25 cellular contexts compared by ENCODE assay signal in genomic region chr4:32337403-32337802, GRCh38.
"Had no signal": no experiment of that assay in that cellular context is flagged by ENCODE, and none has a peak within 500 bp of the region (broad histone marks: within the 10 kb centered on the region; RNA-seq: fewer than 3 reads in every experiment).

No MANE protein-coding gene starts in this region.

- H3K4me1 Mint-ChIP-seq: immature natural killer cell; mesothelial cell of epicardium; naive thymus-derived CD4-positive, alpha-beta T cell had no signal

- H3K4me3 Mint-ChIP-seq: immature natural killer cell; mesothelial cell of epicardium; naive thymus-derived CD4-positive, alpha-beta T cell had no signal

- H3K27ac Mint-ChIP-seq: immature natural killer cell; mesothelial cell of epicardium; naive thymus-derived CD4-positive, alpha-beta T cell had no signal

- H3K4me2 ChIP-seq: hepatocyte had no signal

- H3K4me1 ChIP-seq: esophagus squamous epithelium, gastroesophageal sphincter, heart left ventricle, left lung, lower lobe of right lung had no signal

- H3K36me3 ChIP-seq: esophagus squamous epithelium, gastroesophageal sphincter, heart left ventricle, left lung, lower lobe of right lung had no signal

- H3K27ac ChIP-seq: coronary artery, dorsolateral prefrontal cortex, epithelial cell of prostate, esophagus squamous epithelium, gastroesophageal sphincter, heart left ventricle, hepatocyte, left lung, lower lobe of right lung had no signal

- H3K36me3 Mint-ChIP-seq: immature natural killer cell; mesothelial cell of epicardium; naive thymus-derived CD4-positive, alpha-beta T cell had no signal

- H3K79me2 ChIP-seq: hepatocyte had no signal

- DNase-seq: dermis blood vessel endothelial cell; dorsolateral prefrontal cortex; effector CD4-positive, alpha-beta T cell; effector memory CD4-positive, alpha-beta T cell; erythroblast; esophagus squamous epithelium; foreskin fibroblast; foreskin melanocyte; heart left ventricle; hypothalamus; immature natural killer cell; islet precursor cell; kidney; kidney glomerular epithelial cell; left lung; left ventricle myocardium superior; lower lobe of right lung; mesenchymal stem cell; naive thymus-derived CD4-positive, alpha-beta T cell had no signal

- H3K9me3 Mint-ChIP-seq: mesothelial cell of epicardium had no signal

- H3K9me3 ChIP-seq: esophagus squamous epithelium, gastroesophageal sphincter, heart left ventricle, left lung, lower lobe of right lung had no signal

- H3K27me3 Mint-ChIP-seq: naive thymus-derived CD4-positive, alpha-beta T cell had no signal

- H3K27me3 ChIP-seq: esophagus squamous epithelium, gastroesophageal sphincter, heart left ventricle, hepatocyte, left lung had no signal

- H3K4me3 ChIP-seq: coronary artery, dorsolateral prefrontal cortex, esophagus squamous epithelium, gastroesophageal sphincter, heart left ventricle, hepatocyte, left lung, lower lobe of right lung had no signal

- H2AFZ ChIP-seq: hepatocyte had no signal

- ATAC-seq: esophagus mucosa; gastroesophageal sphincter; heart left ventricle; left lung; left ventricle myocardium superior; lower lobe of right lung; naive thymus-derived CD4-positive, alpha-beta T cell had no signal
